In the genomic region with DNA sequence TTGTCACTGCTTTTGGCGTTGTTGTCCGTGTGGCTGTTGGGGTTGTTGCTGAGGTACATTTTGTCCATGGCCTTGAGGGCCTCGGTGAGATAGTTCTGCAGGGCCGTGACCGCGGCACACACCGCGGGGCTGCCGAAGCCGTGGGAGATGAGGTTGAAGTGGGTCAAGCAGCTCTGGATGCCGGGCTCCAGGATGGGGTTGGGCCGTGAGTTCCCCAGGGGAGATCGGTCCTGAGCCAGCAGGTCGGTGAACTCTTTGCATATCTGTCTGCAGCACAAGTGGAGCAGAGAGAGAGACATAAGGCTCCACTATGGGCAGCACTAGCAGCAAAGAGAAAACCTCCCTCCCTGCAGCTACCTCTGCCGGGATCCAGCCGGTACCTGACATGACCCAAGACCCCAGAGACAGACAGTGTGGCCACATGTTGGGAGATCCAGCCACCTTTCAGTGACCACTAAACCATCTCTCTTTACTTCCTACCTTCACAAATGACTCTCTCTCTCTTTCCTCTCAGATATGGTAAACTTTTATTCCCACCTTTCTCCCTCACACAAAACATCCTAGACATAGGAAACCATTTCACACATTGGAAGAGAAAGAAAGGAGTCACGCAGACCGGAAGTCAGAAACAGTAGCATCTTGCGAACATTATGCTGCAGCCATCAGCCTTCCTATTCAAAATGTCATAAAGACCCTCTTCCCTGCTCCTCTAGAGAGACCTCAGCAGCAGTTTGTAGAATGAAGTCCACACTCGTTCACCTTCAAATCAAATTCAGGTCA, we compare ENCODE assay signal across 23 cellular contexts. TPM values are rescaled to one million over a fixed set of nuclear protein-coding genes. Genes with fewer than 3 reads are reported as not detected.
A peak's percentile ranks its signal among the peaks of the same experiment; 100 is the strongest.
DNase-seq lines count a peak whose midpoint lies in the region; TF ChIP-seq lines count a peak whose summit lies in the region.
"Had no signal": no experiment of that assay in that cellular context is flagged by ENCODE, and none has a peak within 500 bp of the region (broad histone marks: within the 10 kb centered on the region; RNA-seq: fewer than 3 reads in every experiment).

No MANE protein-coding gene starts in this region.

- no peak overlapping the region for H2AK5ac ChIP-seq in mesendoderm (ENCODE audit: low read length)

- peaks cover 60% of the 10 kb centered on the region for H3K27me3 Mint-ChIP-seq in IgD-negative memory B cell
- peaks cover 31% of the 10 kb centered on the region for H3K27me3 Mint-ChIP-seq in chondrocyte (ENCODE audit: low read depth)

- peak overlapping the region; percentile 8 for H3K9ac ChIP-seq in mesendoderm (ENCODE audit: low read length)

- H3K4ac ChIP-seq in mesendoderm (ENCODE audit: low read depth, low read length) = peak overlapping the region; percentile 44

- no peaks in the 10 kb centered on the region for H3K36me3 ChIP-seq in mesendoderm (ENCODE audit: control insufficient read depth, insufficient read depth, low read length)
- no peaks in the 10 kb centered on the region for H3K36me3 ChIP-seq in right atrium auricular region
- H3K36me3 ChIP-seq: left ventricle myocardium inferior had no signal

- H3K36me3 Mint-ChIP-seq in IgD-negative memory B cell = no peaks in the 10 kb centered on the region
- H3K36me3 Mint-ChIP-seq in chondrocyte (ENCODE audit: low read depth) = no peaks in the 10 kb centered on the region

- peak; percentile 84 for DNase-seq in chondrocyte (ENCODE audit: low spot score)
- peak; percentile 50 for DNase-seq in mesendoderm
- DNase-seq in SHP77 treated with DMSO at 0.1 percent for 48 hours (lab: John Stamatoyannopoulos, UW) = no peak
- no peak for DNase-seq in activated CD4-positive, alpha-beta T cell treated with anti-CD3 and anti-CD28 coated beads for 4 hours
- DNase-seq in right atrium auricular region (ENCODE audit: low spot score) = no peak
- DNase-seq in KBM-7 = no peak
- DNase-seq: activated CD4-positive, alpha-beta T cell treated with anti-CD3 and anti-CD28 coated beads for 48 hours; activated CD8-positive, alpha-beta memory T cell treated with anti-CD3 and anti-CD28 coated beads, Interleukin-2, amount 50 U/mL, for 48 hours; activated gamma-delta T cell treated with Interleukin-2 at 50 U/mL for 16 hours; amygdala; cerebellar nuclear complex; DMS153; left ventricle myocardium inferior; MM.1S; NCI-H1694 treated with DMSO at 0.1 percent for 48 hours; NCI-H226; SIG-M5; stimulated activated naive CD8-positive, alpha-beta T cell treated with anti-CD3 and anti-CD28 coated beads, Interleukin-15, Interleukin-2, amounts not matched to agents 100 U/mL and 50 U/mL, for 24 hours; T-helper 9 cell had no signal

- H3K27ac Mint-ChIP-seq in IgD-negative memory B cell = peak overlapping the region in 2 of 3 donors; percentile 11 to 53
- H3K27ac Mint-ChIP-seq in chondrocyte (ENCODE audit: unreplicated experiment) = no peak overlapping the region
- H3K27ac Mint-ChIP-seq: CD14-positive monocyte had no signal

- in situ Hi-C loops in KBM-7 (cut with MboI; ENCODE audit: low pct_unique_long_range_greater_than_20kb, low sequenced_read_pairs) = no loop called here

- H3K4me2 ChIP-seq in mesendoderm (ENCODE audit: low read length) = peak overlapping the region; percentile 3
- H3K4me2 ChIP-seq: A549 had no signal

- H3K27me3 ChIP-seq in mesendoderm (ENCODE audit: insufficient read depth, low read length, poor library complexity) (no peaks in the 10 kb centered on the region), right atrium auricular region (peaks cover 21 to 27% of the 10 kb centered on the region in 2 donors)

- H3K79me1 ChIP-seq in mesendoderm (ENCODE audit: low read length) = no peaks in the 10 kb centered on the region

- H3K4me3 ChIP-seq in mesendoderm (ENCODE audit: low read length) = no peak overlapping the region
- H3K4me3 ChIP-seq in right atrium auricular region = no peak overlapping the region
- H3K4me3 ChIP-seq: A549, left ventricle myocardium inferior had no signal

- H3K9me3 ChIP-seq in right atrium auricular region = no peaks in the 10 kb centered on the region
- H3K9me3 ChIP-seq: A549, left ventricle myocardium inferior had no signal

- H3K4me3 Mint-ChIP-seq in IgD-negative memory B cell (peak overlapping the region in 1 of 4 donors; percentile 45), chondrocyte (ENCODE audit: unreplicated experiment) (peak overlapping the region; percentile 45)

- no peak overlapping the region for H2BK120ac ChIP-seq in mesendoderm (ENCODE audit: low read depth, low read length)

- peak overlapping the region; percentile 57 for H3K56ac ChIP-seq in mesendoderm (ENCODE audit: low read length)

- TF ChIP-seq CTCF in 22Rv1 (IDR thresholded peaks at IDR 0.05) (no peak), chondrocyte (IDR thresholded peaks at IDR 0.05) (no peak), right atrium auricular region (IDR thresholded peaks at IDR 0.05) (no peak)

- no CpG with 5 or more reads among the region's 20 CpGs for WGBS in mesendoderm (ENCODE audit: extremely low coverage, insufficient coverage, low lambda C conversion rate)

- H3K27ac ChIP-seq in 22Rv1 (peak overlapping the region; percentile 99), mesendoderm (ENCODE audit: low read depth, low read length) (no peak overlapping the region), right atrium auricular region (no peak overlapping the region)
- H3K27ac ChIP-seq: left ventricle myocardium inferior had no signal

- no peak overlapping the region for H3K23ac ChIP-seq in mesendoderm (ENCODE audit: low read length)

- no peak overlapping the region for H4K5ac ChIP-seq in mesendoderm (ENCODE audit: low read length)

- H3K4me1 Mint-ChIP-seq in IgD-negative memory B cell = peaks cover 0 to 5% (median 5%) of the 10 kb centered on the region in 3 donors
- peaks cover 34% of the 10 kb centered on the region for H3K4me1 Mint-ChIP-seq in chondrocyte (ENCODE audit: low read depth)

- no peak overlapping the region for H4K8ac ChIP-seq in mesendoderm (ENCODE audit: low read depth, low read length)

- no peak overlapping the region for H2BK15ac ChIP-seq in mesendoderm (replicated peaks; ENCODE audit: low read depth)

- H3K18ac ChIP-seq in mesendoderm (ENCODE audit: low read length) = peak overlapping the region; percentile 65

- H2BK5ac ChIP-seq in mesendoderm (ENCODE audit: low read length) = no peak overlapping the region

- H3K9me3 Mint-ChIP-seq in IgD-negative memory B cell = peaks cover 3 to 9% (median 7%) of the 10 kb centered on the region in 3 donors
- H3K9me3 Mint-ChIP-seq in chondrocyte (ENCODE audit: low read depth) = no peaks in the 10 kb centered on the region

- no peaks in the 10 kb centered on the region for H3K79me2 ChIP-seq in mesendoderm (ENCODE audit: control insufficient read depth, insufficient read depth, low read length)

- H3K4me1 ChIP-seq in mesendoderm (ENCODE audit: control insufficient read depth, low read depth, low read length) = peaks cover 7% of the 10 kb centered on the region
- peaks cover 0 to 3% of the 10 kb centered on the region in 2 donors for H3K4me1 ChIP-seq in right atrium auricular region

RNA-seq across cellular contexts. Expression of gene TFAP2A, which starts 16.2 kb away (rescaled TPM):
- not detected for polyA plus RNA-seq in IgD-negative memory B cell
- total RNA-seq in chondrocyte (0.74 to 26.6 TPM (median 1.4 TPM) in 3 replicates), right atrium auricular region (under 1 TPM in 1 of 2 donors, not detected in 1; 0.12 TPM)
- 3.0 TPM for polyA plus RNA-seq in mesendoderm (2013, experiment 1 of 2)
- polyA plus RNA-seq in mesendoderm (2013, experiment 2 of 2) = 2.7 TPM
- polyA plus RNA-seq: CD14-positive monocyte had no signal

Comparison
In these comparisons a context has a peak if more than half of its experiments do, and no peak if none do; other contexts are left out.
1. DNase-seq: peak in chondrocyte (single experiment) and mesendoderm (single experiment); none in SHP77 treated with DMSO at 0.1 percent for 48 hours (single experiment), activated CD4-positive, alpha-beta T cell treated with anti-CD3 and anti-CD28 coated beads for 4 hours (0 of 2), right atrium auricular region (single experiment) and KBM-7 (single experiment).